Comparison of ENCODE assay signal across 8 cellular contexts in the genomic region with DNA sequence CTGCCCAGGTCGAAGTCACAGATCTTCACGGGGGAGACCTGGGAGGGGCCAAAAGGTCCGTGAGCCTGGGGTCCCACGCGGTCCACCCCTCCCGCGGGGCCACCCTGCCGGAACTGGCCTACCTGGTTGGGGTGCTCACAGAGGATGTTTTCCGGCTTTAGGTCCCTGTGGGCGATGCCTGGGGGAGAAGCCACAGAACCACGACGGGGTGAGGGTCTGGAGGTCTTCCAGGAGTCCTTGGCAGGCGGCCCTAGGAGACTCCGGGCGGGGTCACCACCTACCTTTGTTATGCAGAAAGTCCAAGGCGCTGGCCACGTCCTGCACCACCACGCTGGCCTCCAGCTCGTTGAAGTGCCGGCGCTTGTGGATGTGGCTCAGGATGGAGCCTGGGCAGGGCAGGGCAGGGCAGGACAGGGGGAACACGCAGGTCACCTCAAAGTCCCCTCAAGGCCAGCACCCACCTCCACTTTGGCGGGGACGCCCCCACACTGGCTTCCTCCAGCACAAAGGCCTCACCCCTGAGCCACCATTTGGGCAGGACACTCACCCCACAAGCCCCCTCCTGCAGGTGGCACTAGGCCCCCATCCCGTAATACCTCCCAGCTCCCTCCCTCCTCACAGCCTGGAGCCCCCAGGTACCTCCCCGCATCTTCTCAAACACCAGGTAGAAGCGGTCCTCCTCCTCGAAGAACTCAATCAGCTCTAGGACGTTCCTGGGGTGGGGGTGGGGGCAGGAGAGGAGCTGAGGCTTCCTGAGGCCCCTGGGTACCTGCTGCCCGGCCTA. TPM values are rescaled to one million over a fixed set of nuclear protein-coding genes. Genes with fewer than 3 reads are reported as not detected.
DNase-seq lines count a peak whose midpoint lies in the region; ATAC-seq and TF ChIP-seq lines count a peak whose summit lies in the region.

No MANE protein-coding gene starts in this region.

- H3K27me3 ChIP-seq in RWPE2 (ENCODE audit: insufficient read depth, poor library complexity, severe bottlenecking) (no peaks in the 10 kb centered on the region), skeletal muscle tissue (ENCODE audit: control insufficient read depth in 3 of 3, insufficient read depth in 3 of 3, low read length in 3 of 3) (no peaks in the 10 kb centered on the region)

- DNase-seq in RWPE2 (ENCODE audit: low spot score): peak; percentile 69
- DNase-seq in fibroblast of the aortic adventitia (ENCODE audit: low read depth): no peak
- no peak for DNase-seq in globus pallidus (ENCODE audit: low spot score)
- no peak for DNase-seq in dedifferentiated amniotic fluid mesenchymal stem cell (ENCODE audit: extremely low spot score)

- H3K4me3 ChIP-seq in RWPE2 (ENCODE audit: severe bottlenecking): no peak overlapping the region
- H3K4me3 ChIP-seq in fibroblast of the aortic adventitia (ENCODE audit: low read depth, low read length): peak overlapping the region; percentile 37
- peak overlapping the region; percentile 43 to 56 (median 56) for H3K4me3 ChIP-seq in skeletal muscle tissue (ENCODE audit: low read length in 3 of 3)

- H3K9me3 ChIP-seq in RWPE2 (ENCODE audit: severe bottlenecking): no peaks in the 10 kb centered on the region
- no peaks in the 10 kb centered on the region for H3K9me3 ChIP-seq in skeletal muscle tissue (ENCODE audit: control insufficient read depth in 3 of 3, low read length in 3 of 3)

- H3K4me1 ChIP-seq in RWPE2 (ENCODE audit: insufficient read depth, poor library complexity, severe bottlenecking): peaks cover 32% of the 10 kb centered on the region
- H3K4me1 ChIP-seq in skeletal muscle tissue (ENCODE audit: control insufficient read depth in 3 of 3, insufficient read depth in 3 of 3, low read length in 3 of 3): peaks cover 83 to 89% (median 85%) of the 10 kb centered on the region in 3 donors

- ATAC-seq in GM21526 (IDR thresholded peaks at IDR 0.05; ENCODE audit: low FRiP score, unreplicated experiment) (peak; percentile 10), RWPE2 (ENCODE audit: low read depth) (peak; percentile 2; the same call in 2 of the 3 replicates), GM19463 (IDR thresholded peaks at IDR 0.05; ENCODE audit: unreplicated experiment) (no peak), HG02588 (IDR thresholded peaks at IDR 0.05; ENCODE audit: unreplicated experiment) (no peak)

- peaks cover 90% of the 10 kb centered on the region for H3K36me3 ChIP-seq in RWPE2 (ENCODE audit: low read depth)
- peaks cover 33 to 56% (median 41%) of the 10 kb centered on the region in 3 donors for H3K36me3 ChIP-seq in skeletal muscle tissue (ENCODE audit: control insufficient read depth in 3 of 3, insufficient read depth in 3 of 3, low read length in 3 of 3)

- H3K27ac ChIP-seq in RWPE2 (ENCODE audit: poor library complexity, severe bottlenecking) (peak overlapping the region; percentile 83), skeletal muscle tissue (ENCODE audit: low read depth, low read length) (peak overlapping the region; percentile 96)

- TF ChIP-seq CTCF in RWPE2 (IDR thresholded peaks at IDR 0.05; ENCODE audit: poor library complexity, severe bottlenecking): no peak
- no peak for TF ChIP-seq CTCF in fibroblast of the aortic adventitia (IDR thresholded peaks at IDR 0.05; ENCODE audit: insufficient read depth, low read length)

- H3K9ac ChIP-seq in skeletal muscle tissue (ENCODE audit: low read depth in 1 of 3, low read length in 3 of 3): peak overlapping the region; percentile 75 to 99 (median 77)

RNA-seq across cellular contexts. Expression of a gene that starts 8.4 kb away (rescaled TPM):
- total RNA-seq in fibroblast of the aortic adventitia (ENCODE audit: low replicate concordance) (75.8 and 84.3 TPM in 2 replicates), skeletal muscle tissue (32.4 TPM)

RNA-seq across cellular contexts. Expression of a gene that starts 27.2 kb away (rescaled TPM):
- 15.5 and 59.3 TPM in 2 replicates for total RNA-seq in fibroblast of the aortic adventitia (ENCODE audit: low replicate concordance)
- total RNA-seq in skeletal muscle tissue: 28.7 TPM

RNA-seq across cellular contexts. Expression of a gene that starts 53.4 kb away (rescaled TPM):
- total RNA-seq in fibroblast of the aortic adventitia (ENCODE audit: low replicate concordance) (7.4 and 40.4 TPM in 2 replicates), skeletal muscle tissue (12.0 TPM)

RNA-seq across cellular contexts. Expression of a gene that starts 54.0 kb away (rescaled TPM):
- total RNA-seq in fibroblast of the aortic adventitia (ENCODE audit: low replicate concordance) (0.16 and 1.4 TPM in 2 replicates), skeletal muscle tissue (2.1 TPM)

Comparison
In these comparisons a context has a peak if more than half of its experiments do, and no peak if none do; other contexts are left out.
1. ATAC-seq: peak in GM21526 (single experiment) and RWPE2 (single experiment); none in GM19463 (single experiment) and HG02588 (single experiment).